Comparison of ENCODE assay signal across 13 cellular contexts in genomic region chr1:90417139-90417538, GRCh38.
DNase-seq lines count a peak whose midpoint lies in the region.
"Had no signal": no experiment of that assay in that cellular context is flagged by ENCODE, and none has a peak within 500 bp of the region (broad histone marks: within the 10 kb centered on the region; RNA-seq: fewer than 3 reads in every experiment).

No MANE protein-coding gene starts in this region.

- DNase-seq in Daoy (ENCODE audit: low read depth) (peak; percentile 17), M059J (ENCODE audit: low read depth) (peak; percentile 56), astrocyte of the hippocampus (ENCODE audit: low read depth, low spot score) (peak; percentile 16), foreskin melanocyte (peak; percentile 27), NCI-H1436 (lab: John Stamatoyannopoulos, UW) (no peak), NCI-H128 (lab: John Stamatoyannopoulos, UW; ENCODE audit: unreplicated experiment) (no peak), NCI-H1930 (lab: John Stamatoyannopoulos, UW) (no peak), RPMI8226 (no peak)
- DNase-seq: DMS 273 treated with DMSO at 0.1 percent for 48 hours, NCI-H146, NCI-H2081 treated with DMSO at 0.1 percent for 48 hours, NCI-H510A treated with DMSO at 0.1 percent for 48 hours, Right ventricle myocardium superior had no signal

Comparison
In these comparisons a context has a peak if more than half of its experiments do, and no peak if none do; other contexts are left out.
1. DNase-seq: peak in Daoy (single experiment), M059J (single experiment), astrocyte of the hippocampus (single experiment) and foreskin melanocyte (single experiment); none in NCI-H1436 (single experiment), NCI-H128 (single experiment), NCI-H1930 (0 of 2) and RPMI8226 (single experiment).